Comparison of ENCODE assay signal across 16 cellular contexts in the genomic region with DNA sequence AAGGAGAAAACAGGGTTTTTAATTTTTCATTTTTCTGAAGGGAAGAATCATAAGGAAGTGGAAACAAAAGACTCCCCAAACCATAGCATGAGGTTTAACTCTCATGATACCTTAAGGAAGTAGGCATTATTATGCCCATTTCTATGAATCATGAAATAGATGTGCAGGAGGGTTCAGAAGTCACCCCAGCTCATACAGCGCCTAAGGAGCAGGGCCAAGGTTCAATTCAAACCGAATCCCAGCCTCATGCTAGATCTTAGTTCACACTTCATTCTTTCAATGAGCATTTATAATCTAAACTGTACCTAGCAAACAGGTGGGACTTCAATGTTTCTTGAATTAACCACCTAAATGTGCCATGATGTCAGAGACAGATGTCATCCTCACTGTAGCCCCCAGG.
"Had no signal": no experiment of that assay in that cellular context is flagged by ENCODE, and none has a peak within 500 bp of the region (broad histone marks: within the 10 kb centered on the region; RNA-seq: fewer than 3 reads in every experiment).

No MANE protein-coding gene starts in this region.

- H3K9me3 ChIP-seq: ascending aorta, esophagus muscularis mucosa, psoas muscle, suprapubic skin, upper lobe of left lung had no signal

- H3K27ac ChIP-seq: cardiac muscle cell, suprapubic skin, upper lobe of left lung had no signal

- H3K9me3 Mint-ChIP-seq: activated CD8-positive, alpha-beta T cell treated with anti-CD3 and anti-CD28 coated beads for 36 hours; activated naive CD8-positive, alpha-beta T cell treated with anti-CD3 and anti-CD28 coated beads, Interleukin-2, amount 50 U/mL, for 24 hours; activated T-cell treated with anti-CD3 and anti-CD28 coated beads, Interleukin-2, amount 50 U/mL, for 72 hours had no signal

- H3K36me3 ChIP-seq: ascending aorta, cardiac muscle cell, esophagus muscularis mucosa, suprapubic skin, upper lobe of left lung had no signal

- ATAC-seq: activated CD8-positive, alpha-beta T cell treated with anti-CD3 and anti-CD28 coated beads for 36 hours; activated naive CD8-positive, alpha-beta T cell treated with anti-CD3 and anti-CD28 coated beads, Interleukin-2, amount 50 U/mL, for 24 hours; activated T-cell treated with anti-CD3 and anti-CD28 coated beads, Interleukin-2, amount 50 U/mL, for 72 hours; sciatic nerve had no signal

- H3K4me3 ChIP-seq: cardiac muscle cell, lung, psoas muscle, suprapubic skin, upper lobe of left lung had no signal

- H3K27me3 ChIP-seq: ascending aorta, cardiac muscle cell, esophagus muscularis mucosa, suprapubic skin, upper lobe of left lung had no signal

- H3K27ac Mint-ChIP-seq: activated CD8-positive, alpha-beta T cell treated with anti-CD3 and anti-CD28 coated beads for 36 hours had no signal

- DNase-seq: activated CD8-positive, alpha-beta memory T cell treated with anti-CD3 and anti-CD28 coated beads, Interleukin-2, amount 50 U/mL, for 4 hours; activated CD8-positive, alpha-beta T cell treated with anti-CD3 and anti-CD28 coated beads for 36 hours; activated naive CD8-positive, alpha-beta T cell treated with anti-CD3 and anti-CD28 coated beads, Interleukin-2, amount 50 U/mL, for 24 hours; activated T-cell treated with anti-CD3 and anti-CD28 coated beads, Interleukin-2, amount 50 U/mL, for 72 hours; glutamatergic neuron; midbrain; psoas muscle; stimulated activated CD4-positive, alpha-beta T cell treated with anti-CD3 and anti-CD28 coated beads, Interleukin-12 subunit alpha, Interleukin-12 subunit beta, amount 100 ng/mL, for 4 hours; stimulated activated naive CD4-positive, alpha-beta T cell treated with Interleukin-2 at 50 U/mL for 16 hours; upper lobe of left lung had no signal
